ENCODE assay signal across 22 cellular contexts in the genomic region with DNA sequence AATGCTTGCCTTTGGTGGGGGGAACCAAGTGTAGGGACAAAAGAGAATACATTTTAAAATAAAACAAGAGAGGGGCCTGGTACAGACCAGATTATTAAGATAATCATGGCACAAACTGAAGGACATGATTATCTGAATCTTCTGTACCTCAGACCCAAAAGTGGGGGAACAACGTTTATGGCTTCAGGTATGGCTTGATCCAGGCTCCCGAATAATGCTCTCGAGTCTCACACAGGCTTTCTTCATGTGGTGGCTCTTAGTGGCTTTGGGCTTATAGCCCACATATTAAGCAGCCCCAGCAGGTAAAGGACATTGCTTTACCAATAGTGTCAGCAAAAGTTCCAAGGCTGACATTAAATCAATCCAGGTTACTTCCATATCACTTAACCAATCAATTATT.
"Had no signal": no experiment of that assay in that cellular context is flagged by ENCODE, and none has a peak within 500 bp of the region (broad histone marks: within the 10 kb centered on the region; RNA-seq: fewer than 3 reads in every experiment).

No MANE protein-coding gene starts in this region.

- H3K27ac ChIP-seq: coronary artery, dorsolateral prefrontal cortex, esophagus squamous epithelium, gastrocnemius medialis, heart right ventricle, left lung, lower lobe of right lung had no signal

- H3K36me3 ChIP-seq: esophagus squamous epithelium, gastrocnemius medialis, heart right ventricle, left lung, lower lobe of right lung had no signal

- DNase-seq: dermis blood vessel endothelial cell; dorsolateral prefrontal cortex; effector CD4-positive, alpha-beta T cell; effector memory CD4-positive, alpha-beta T cell; esophagus squamous epithelium; foreskin fibroblast; foreskin melanocyte; gastrocnemius medialis; glutamatergic neuron; head of caudate nucleus; heart right ventricle; hippocampal formation; left cardiac atrium; left lung; left ventricle myocardium superior; lower lobe of right lung; mesenchymal stem cell; mucosa of descending colon had no signal

- H3K27me3 ChIP-seq: dorsolateral prefrontal cortex, gastrocnemius medialis, heart right ventricle, left lung had no signal

- FAIRE-seq: endothelial cell of umbilical vein, islet of Langerhans, keratinocyte had no signal

- H3K9me3 ChIP-seq: esophagus squamous epithelium, gastrocnemius medialis, heart right ventricle, lower lobe of right lung, mucosa of descending colon had no signal

- H3K4me3 ChIP-seq: coronary artery, dorsolateral prefrontal cortex, esophagus squamous epithelium, gastrocnemius medialis, heart right ventricle, left lung, lower lobe of right lung, mucosa of descending colon had no signal

- ATAC-seq: gastrocnemius medialis, heart right ventricle, left cardiac atrium, left lung, left ventricle myocardium superior, lower lobe of right lung, mucosa of descending colon had no signal

- H3K4me1 ChIP-seq: esophagus squamous epithelium, gastrocnemius medialis, heart right ventricle, left lung, lower lobe of right lung had no signal
